In the genomic region with DNA sequence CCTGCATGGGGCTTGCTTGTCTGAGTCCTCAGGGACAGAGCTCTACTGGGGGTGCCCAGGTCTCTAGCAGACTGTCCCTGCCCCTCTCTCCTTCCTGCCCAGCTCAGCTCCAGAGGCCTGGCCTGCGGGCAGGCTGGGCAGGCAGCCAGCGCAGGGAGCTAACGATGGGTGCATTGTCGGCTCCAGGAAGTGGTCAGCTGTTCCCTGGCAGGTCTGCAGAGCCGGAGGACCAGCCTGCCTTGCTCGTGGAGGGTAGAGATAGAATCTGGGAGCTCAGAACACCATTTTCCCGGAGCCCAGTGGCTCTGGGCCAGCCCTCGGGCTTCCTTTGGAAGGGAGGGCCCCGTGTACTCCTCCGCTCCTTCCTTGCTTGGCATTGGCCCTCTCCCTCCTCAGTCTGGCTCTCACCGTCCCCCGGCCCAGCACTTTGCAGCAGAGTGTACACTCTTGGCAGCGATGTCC, we compare ENCODE assay signal across 8 cellular contexts.
A peak's percentile ranks its signal among the peaks of the same experiment; 100 is the strongest.
DNase-seq lines count a peak whose midpoint lies in the region; ATAC-seq and TF ChIP-seq lines count a peak whose summit lies in the region.

No MANE protein-coding gene starts in this region.

- CTCF ChIA-PET in Calu3 (lab: Charles Lee): interaction anchor here (0.5 to 1.7 kb wide), 5 partner anchors 15 to 261 kb away, joined by 3 to 9 read pairs (median 5); no protein-coding TSS in a partner anchor

- H3K9ac ChIP-seq in parathyroid adenoma: no peak overlapping the region

- no peaks in the 10 kb centered on the region for H3K27me3 ChIP-seq in parathyroid adenoma (ENCODE audit: control insufficient read depth, insufficient read depth, low read length)

- no peaks in the 10 kb centered on the region for H3K36me3 ChIP-seq in parathyroid adenoma (ENCODE audit: control insufficient read depth, insufficient read depth, low read length)

- no peak for TF ChIP-seq CTCF in Calu3 (IDR thresholded peaks at IDR 0.05; ENCODE audit: unreplicated experiment)
- no peak for TF ChIP-seq CTCF in parathyroid adenoma (IDR thresholded peaks at IDR 0.05)

- H3K4me2 ChIP-seq in parathyroid adenoma (ENCODE audit: low read length): peak overlapping the region; percentile 57

- H3K27ac Mint-ChIP-seq in Calu3 (ENCODE audit: unreplicated experiment): peak overlapping the region; percentile 70

- ATAC-seq in HG02938 (IDR thresholded peaks at IDR 0.05; ENCODE audit: unreplicated experiment): no peak
- no peak for ATAC-seq in GM21529 (IDR thresholded peaks at IDR 0.05; ENCODE audit: unreplicated experiment)

- no TSS peak for BruUV-seq in Calu3 (replicated peaks; lab: Mats Ljungman, UMichigan)

- H3K4me1 ChIP-seq in parathyroid adenoma: peaks cover 22% of the 10 kb centered on the region

- H3K9me3 Mint-ChIP-seq in Calu3 (ENCODE audit: low read depth, unreplicated experiment): no peaks in the 10 kb centered on the region

- no peaks in the 10 kb centered on the region for H3K79me2 ChIP-seq in parathyroid adenoma

- TF ChIP-seq POLR2A in erythroblast (IDR thresholded peaks at IDR 0.05; ENCODE audit: low read length): no peak

- no peaks in the 10 kb centered on the region for H3K9me3 ChIP-seq in parathyroid adenoma (ENCODE audit: control insufficient read depth, low read length)

- H3K27me3 Mint-ChIP-seq in Calu3 (ENCODE audit: unreplicated experiment): no peaks in the 10 kb centered on the region

- peaks cover 53% of the 10 kb centered on the region for H3K4me1 Mint-ChIP-seq in Calu3 (ENCODE audit: low read depth, unreplicated experiment)

- DNase-seq in Calu3 (peak; percentile 87), SHP77 treated with DMSO at 0.1 percent for 48 hours (lab: John Stamatoyannopoulos, UW) (peak; percentile 55), fibroblast of peridontal ligament (ENCODE audit: extremely low read depth) (peak; percentile 58), germinal center (ENCODE audit: low spot score) (no peak), erythroblast (lab: John Stamatoyannopoulos, UW) (no peak)

- intact Hi-C loops in Calu3 (cut with micrococcal nuclease; ENCODE audit: unreplicated experiment): no loop called here

- peak overlapping the region; percentile 52 for H3K4me3 Mint-ChIP-seq in Calu3 (ENCODE audit: low read depth, unreplicated experiment)

- H3K4me3 ChIP-seq in parathyroid adenoma (ENCODE audit: low read depth, low read length): peak overlapping the region; percentile 13

- peak overlapping the region; percentile 91 for H3K27ac ChIP-seq in parathyroid adenoma

- peak overlapping the region; percentile 98 for H2AFZ ChIP-seq in parathyroid adenoma

- H3K36me3 Mint-ChIP-seq in Calu3 (ENCODE audit: insufficient read depth, unreplicated experiment): peaks cover 15% of the 10 kb centered on the region

Comparison
In these comparisons a context has a peak if more than half of its experiments do, and no peak if none do; other contexts are left out.
1. DNase-seq: peak in Calu3 (single experiment), SHP77 treated with DMSO at 0.1 percent for 48 hours (single experiment) and fibroblast of peridontal ligament (single experiment); none in germinal center (single experiment) and erythroblast (0 of 2).